In the genomic region with DNA sequence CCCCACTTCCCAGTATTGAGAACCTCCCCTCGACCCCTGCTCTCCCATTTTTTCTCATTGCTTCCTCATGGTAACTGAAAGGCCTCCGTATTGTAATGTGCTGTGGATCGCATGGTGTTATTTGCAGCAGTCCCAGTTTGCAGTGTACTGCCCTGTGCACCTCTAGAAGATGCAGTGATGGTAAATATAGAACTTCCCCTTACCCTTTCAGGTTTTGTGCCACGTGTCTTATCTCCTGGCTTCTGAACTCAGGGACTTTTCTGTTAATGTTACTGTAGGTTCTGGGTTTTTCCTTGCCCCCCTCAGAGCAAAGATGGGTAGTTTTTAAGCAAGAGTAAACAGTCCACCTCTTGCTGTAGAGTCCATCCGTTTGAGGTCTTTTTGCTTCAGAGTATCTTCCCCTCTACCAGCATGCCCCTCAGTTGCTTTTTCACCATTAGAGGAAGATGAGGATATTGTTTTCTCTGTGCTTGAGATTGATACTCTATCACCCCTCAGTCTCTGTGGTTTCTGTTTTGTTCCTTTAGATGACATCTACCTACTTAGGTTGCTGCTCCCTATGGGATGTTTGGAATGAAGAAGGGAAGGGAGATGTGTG, we compare ENCODE assay signal across 8 cellular contexts. TPM values are rescaled to one million over a fixed set of nuclear protein-coding genes. Genes with fewer than 3 reads are reported as not detected.
DNase-seq lines count a peak whose midpoint lies in the region; ATAC-seq, FAIRE-seq and TF ChIP-seq lines count a peak whose summit lies in the region.

No MANE protein-coding gene starts in this region.

- H3K4me3 Mint-ChIP-seq in WTC11 = no peak overlapping the region

- intact Hi-C loops in lower lobe of right lung (cut with DNase I) = no loop called here

- peaks cover 48% of the 10 kb centered on the region for H3K36me3 ChIP-seq in lower lobe of right lung

- H3K4me2 ChIP-seq in A549 = peak overlapping the region; percentile 41; the same call in 1 of the 3 replicates

- H3K4me3 ChIP-seq in A549 (no peak overlapping the region), lower lobe of right lung (no peak overlapping the region)

- H3K9me3 Mint-ChIP-seq in WTC11 = no peaks in the 10 kb centered on the region

- H3K27ac ChIP-seq in A549 = peak overlapping the region in 1 of 2 experiments; percentile 53; a peak in 3 of 6 replicates
- peak overlapping the region; percentile 50 for H3K27ac ChIP-seq in lower lobe of right lung

- no peaks in the 10 kb centered on the region for H3K27me3 ChIP-seq in lower lobe of right lung (ENCODE audit: low read depth)

- no peak for TF ChIP-seq CTCF in A549 (IDR thresholded peaks at IDR 0.05)
- TF ChIP-seq CTCF in GM20000 (IDR thresholded peaks at IDR 0.05; ENCODE audit: extremely low read depth, missing control alignments) = no peak
- TF ChIP-seq CTCF in WTC11 (IDR thresholded peaks at IDR 0.05) = no peak
- TF ChIP-seq CTCF in lower lobe of right lung (IDR thresholded peaks at IDR 0.05) = no peak

- DNase-seq in A549 (ENCODE audit: low read depth in 1 of 2, low spot score in 1 of 2) (no peak), GM20000 (ENCODE audit: low spot score) (peak; percentile 32), WTC11 (ENCODE audit: low spot score) (no peak), lower lobe of right lung (no peak), NCI-H146 (lab: John Stamatoyannopoulos, UW) (no peak), KBM-7 (no peak)

- ATAC-seq in A549 (no peak), WTC11 (peak; percentile 29; the same call in 1 of the 2 replicates), lower lobe of right lung (no peak), HG02840 (IDR thresholded peaks at IDR 0.05; ENCODE audit: low FRiP score, unreplicated experiment) (no peak), HG02571 (IDR thresholded peaks at IDR 0.05; ENCODE audit: unreplicated experiment) (no peak)

- H3K4me1 Mint-ChIP-seq in WTC11 = peaks cover 55% of the 10 kb centered on the region

- TF ChIP-seq EP300 in A549 (IDR thresholded peaks at IDR 0.05) = no peak

- H3K36me3 Mint-ChIP-seq in WTC11 = peaks cover 45% of the 10 kb centered on the region

- POLR2A ChIA-PET in A549 (lab: Yijun Ruan, JAX) (interaction anchor here (1.9 kb wide), 1 partner anchor 113 kb away, joined by 15 read pairs; no protein-coding TSS in a partner anchor), WTC11 (lab: Charles Lee) (no interaction called here)

- no peak for TF ChIP-seq POLR2A in A549 (IDR thresholded peaks at IDR 0.05; ENCODE audit: low read length)

- H3K9me3 ChIP-seq in A549 = no peaks in the 10 kb centered on the region
- H3K9me3 ChIP-seq in lower lobe of right lung = no peaks in the 10 kb centered on the region

- no peak for FAIRE-seq in A549 (lab: Jason Lieb, UNC)

- H3K27me3 Mint-ChIP-seq in WTC11 (ENCODE audit: low read depth) = no peaks in the 10 kb centered on the region

- in situ Hi-C loops in KBM-7 (cut with MboI; ENCODE audit: low pct_unique_long_range_greater_than_20kb, low sequenced_read_pairs) = no loop called here

- WGBS in A549 (ENCODE audit: missing lambda C conversion rate) = 85% methylated on average over 5 of the region's 5 CpGs

- CTCF ChIA-PET in A549 (lab: Yijun Ruan, JAX) (interaction anchor here (0.7 to 15.0 kb wide), 7 partner anchors 11 to 125 kb away, joined by 3 to 167 read pairs (median 4); no protein-coding TSS in a partner anchor), WTC11 (lab: Charles Lee) (interaction anchor here (0.6 to 2.3 kb wide), 3 partner anchors 9 to 114 kb away, joined by 3 to 9 read pairs (median 3); no protein-coding TSS in a partner anchor)

- H3K4me1 ChIP-seq in A549 (peaks cover 53% of the 10 kb centered on the region), lower lobe of right lung (peaks cover 66% of the 10 kb centered on the region)

- H3K27ac Mint-ChIP-seq in WTC11 = peak overlapping the region; percentile 75

- no peak for TF ChIP-seq RAD21 in A549 (conservative IDR thresholded peaks at IDR 0.05 in 1 of 2, IDR thresholded peaks at IDR 0.05 in 1 of 2)

TF ChIP-seq in A549, 52 proteins besides CTCF, POLR2A, EP300 and RAD21:
- TF ChIP-seq NR3C1 (IDR thresholded peaks at IDR 0.05) (no peak), FOXS1 (CRISPR knock-in tag; IDR thresholded peaks at IDR 0.05) (no peak), RNF2 (IDR thresholded peaks at IDR 0.05; ENCODE audit: borderline replicate concordance, low read depth) (no peak)

TF ChIP-seq in WTC11, 78 proteins besides CTCF, POLR2A, EP300 and RAD21:
- TF ChIP-seq, protein P1, sequence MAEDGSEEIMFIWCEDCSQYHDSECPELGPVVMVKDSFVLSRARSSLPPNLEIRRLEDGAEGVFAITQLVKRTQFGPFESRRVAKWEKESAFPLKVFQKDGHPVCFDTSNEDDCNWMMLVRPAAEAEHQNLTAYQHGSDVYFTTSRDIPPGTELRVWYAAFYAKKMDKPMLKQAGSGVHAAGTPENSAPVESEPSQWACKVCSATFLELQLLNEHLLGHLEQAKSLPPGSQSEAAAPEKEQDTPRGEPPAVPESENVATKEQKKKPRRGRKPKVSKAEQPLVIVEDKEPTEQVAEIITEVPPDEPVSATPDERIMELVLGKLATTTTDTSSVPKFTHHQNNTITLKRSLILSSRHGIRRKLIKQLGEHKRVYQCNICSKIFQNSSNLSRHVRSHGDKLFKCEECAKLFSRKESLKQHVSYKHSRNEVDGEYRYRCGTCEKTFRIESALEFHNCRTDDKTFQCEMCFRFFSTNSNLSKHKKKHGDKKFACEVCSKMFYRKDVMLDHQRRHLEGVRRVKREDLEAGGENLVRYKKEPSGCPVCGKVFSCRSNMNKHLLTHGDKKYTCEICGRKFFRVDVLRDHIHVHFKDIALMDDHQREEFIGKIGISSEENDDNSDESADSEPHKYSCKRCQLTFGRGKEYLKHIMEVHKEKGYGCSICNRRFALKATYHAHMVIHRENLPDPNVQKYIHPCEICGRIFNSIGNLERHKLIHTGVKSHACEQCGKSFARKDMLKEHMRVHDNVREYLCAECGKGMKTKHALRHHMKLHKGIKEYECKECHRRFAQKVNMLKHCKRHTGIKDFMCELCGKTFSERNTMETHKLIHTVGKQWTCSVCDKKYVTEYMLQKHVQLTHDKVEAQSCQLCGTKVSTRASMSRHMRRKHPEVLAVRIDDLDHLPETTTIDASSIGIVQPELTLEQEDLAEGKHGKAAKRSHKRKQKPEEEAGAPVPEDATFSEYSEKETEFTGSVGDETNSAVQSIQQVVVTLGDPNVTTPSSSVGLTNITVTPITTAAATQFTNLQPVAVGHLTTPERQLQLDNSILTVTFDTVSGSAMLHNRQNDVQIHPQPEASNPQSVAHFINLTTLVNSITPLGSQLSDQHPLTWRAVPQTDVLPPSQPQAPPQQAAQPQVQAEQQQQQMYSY (CRISPR knock-in tag; IDR thresholded peaks at IDR 0.05) = no peak
- TF ChIP-seq SOX15 (CRISPR knock-in tag; IDR thresholded peaks at IDR 0.05) = no peak

RNA-seq across cellular contexts. Expression of a gene that starts 22.4 kb away (rescaled TPM):
- polyA plus RNA-seq in A549 (2011; rRNA removed) (68.2 and 88.1 TPM in 2 replicates), A549 (2017; fragmentation: RNase III; extraction: RNeasy Plus Mini Kit Qiagen cat#74134 plus additional on column Dnase treatment) (29.5 to 30.2 TPM (median 29.5 TPM) in 3 replicates)
- polyA plus RNA-seq in A549 (2012; cell fraction: cytosol; rRNA removed) = 19.7 and 19.8 TPM in 2 replicates
- polyA plus RNA-seq in A549 (2012; cell fraction: nucleus; rRNA removed) = 42.4 and 67.4 TPM in 2 replicates
- 127 and 129 TPM in 2 replicates for polyA minus RNA-seq in A549 (2011; rRNA and poly(A)+ RNA removed)
- total RNA-seq in WTC11 (2021) (75.8 to 101 TPM (median 87.6 TPM) in 3 replicates), lower lobe of right lung (158 TPM)
